In the genomic region with DNA sequence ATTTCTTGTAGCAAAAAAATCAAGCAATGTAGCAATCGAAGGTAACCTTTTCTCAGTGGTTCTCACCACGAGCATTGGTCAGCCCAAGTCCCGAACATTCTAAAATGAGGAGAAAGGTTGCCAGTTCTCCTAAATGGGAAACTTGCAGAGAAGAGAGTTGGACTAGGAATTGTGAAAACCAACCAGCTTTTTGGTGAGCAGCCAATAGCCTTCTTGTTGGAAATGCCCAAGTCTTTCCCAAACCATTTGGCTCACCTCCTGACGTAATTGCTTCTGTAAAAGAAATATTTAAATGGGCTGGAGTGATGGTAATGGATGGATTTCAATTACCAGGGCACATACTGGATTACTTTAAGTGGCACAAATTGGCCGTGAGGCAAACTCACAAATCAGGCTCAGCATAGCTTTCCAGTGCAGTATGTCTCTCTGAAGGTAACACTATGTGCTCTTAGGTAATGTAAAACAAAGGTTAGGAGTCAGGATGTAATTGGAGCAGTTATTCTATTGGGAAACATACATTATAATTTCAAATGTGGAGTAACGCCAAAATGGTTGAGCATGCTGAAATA, we compare ENCODE assay signal across 20 cellular contexts.
DNase-seq lines count a peak whose midpoint lies in the region; ATAC-seq and TF ChIP-seq lines count a peak whose summit lies in the region.
"Had no signal": no experiment of that assay in that cellular context is flagged by ENCODE, and none has a peak within 500 bp of the region (broad histone marks: within the 10 kb centered on the region; RNA-seq: fewer than 3 reads in every experiment).

No MANE protein-coding gene starts in this region.

- H3K27me3 ChIP-seq in psoas muscle (ENCODE audit: insufficient read depth in 3 of 3, low read length in 2 of 3): no peaks in the 10 kb centered on the region
- H3K27me3 ChIP-seq: SJSA1 had no signal

- 27 to 50% (median 39%) methylated on average over 6 of the region's 6 CpGs for WGBS in psoas muscle, 3 donors

- no peak overlapping the region for H3K27ac ChIP-seq in psoas muscle
- H3K27ac ChIP-seq: A549, SJSA1 had no signal

- peaks cover 30% of the 10 kb centered on the region for H3K4me1 ChIP-seq in psoas muscle
- H3K4me1 ChIP-seq: A549, SJSA1 had no signal

- intact Hi-C loops in psoas muscle (cut with DNase I): loop anchor here in 1 of 2 donors (5.0 kb wide), 1 partner anchor 50 kb away; no protein-coding TSS in a partner anchor

- DNase-seq in AG10803 (ENCODE audit: low read depth): peak; percentile 1
- DNase-seq in NCI-H1092 treated with DMSO at 0.1 percent for 48 hours (lab: John Stamatoyannopoulos, UW): peak; percentile 3
- DNase-seq in astrocyte of the hippocampus (ENCODE audit: low read depth, low spot score): peak; percentile 17
- DNase-seq in psoas muscle: peak in 1 of 2 donors; percentile 56
- DNase-seq: CD4-positive, CD25-positive, alpha-beta regulatory T cell; EL; GF-D8; NCI-H1048; NCI-H1930; NCI-H2171; NCI-H345; NCI-H524; NCI-H82; OCI-M1 had no signal

- no peak for TF ChIP-seq CTCF in AG10803 (conservative IDR thresholded peaks at IDR 0.05; ENCODE audit: low read length)
- TF ChIP-seq CTCF in psoas muscle (IDR thresholded peaks at IDR 0.05): no peak

- H3K9me3 ChIP-seq in psoas muscle: no peaks in the 10 kb centered on the region
- H3K9me3 ChIP-seq: A549, SJSA1 had no signal

- H3K36me3 ChIP-seq in psoas muscle (ENCODE audit: insufficient read depth in 1 of 2, low read depth in 1 of 2): no peaks in the 10 kb centered on the region
- H3K36me3 ChIP-seq: SJSA1 had no signal

- H3K4me3 ChIP-seq in AG10803 (ENCODE audit: low read length): no peak overlapping the region
- H3K4me3 ChIP-seq in psoas muscle: no peak overlapping the region
- H3K4me3 ChIP-seq: A549, SJSA1 had no signal

- ATAC-seq in psoas muscle: peak in 3 of 4 donors; percentile 83 to 92 (median 92)
- ATAC-seq in GM21423 (IDR thresholded peaks at IDR 0.05; ENCODE audit: unreplicated experiment): no peak
- ATAC-seq in HG03378 (IDR thresholded peaks at IDR 0.05; ENCODE audit: unreplicated experiment): no peak
- no peak for ATAC-seq in esophagus mucosa
- ATAC-seq: A549, Right ventricle myocardium inferior had no signal

Comparison
In these comparisons a context has a peak if more than half of its experiments do, and no peak if none do; other contexts are left out.
1. ATAC-seq: peak in psoas muscle (3 of 4); none in GM21423 (single experiment), HG03378 (single experiment) and esophagus mucosa (single experiment).